In the genomic region with DNA sequence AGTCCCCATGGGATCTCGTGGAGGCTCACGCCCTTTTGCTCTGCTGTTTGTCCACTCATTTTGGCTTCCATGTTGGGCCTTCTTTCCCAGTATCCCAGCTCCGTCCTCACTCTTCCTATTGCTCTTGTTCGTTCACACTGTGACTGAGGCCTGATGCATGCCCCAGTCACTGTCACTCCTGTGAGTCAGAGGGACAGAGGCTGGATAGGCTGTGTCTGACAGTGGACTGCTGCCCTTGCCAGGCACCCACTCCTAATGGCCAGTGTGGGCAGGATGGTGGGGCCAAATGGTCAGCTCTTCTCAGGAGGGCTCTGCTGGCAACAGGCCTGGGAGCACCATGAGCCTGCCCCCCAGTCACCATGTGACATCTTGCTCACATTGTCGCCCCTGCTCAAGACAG, we compare ENCODE assay signal across 13 cellular contexts. TPM values are rescaled to one million over a fixed set of nuclear protein-coding genes. Genes with fewer than 3 reads are reported as not detected.
DNase-seq lines count a peak whose midpoint lies in the region; ATAC-seq and TF ChIP-seq lines count a peak whose summit lies in the region.
"Had no signal": no experiment of that assay in that cellular context is flagged by ENCODE, and none has a peak within 500 bp of the region (broad histone marks: within the 10 kb centered on the region; RNA-seq: fewer than 3 reads in every experiment).

No MANE protein-coding gene starts in this region.

- no peak for TF ChIP-seq EP300 in sigmoid colon (IDR thresholded peaks at IDR 0.05)

- intact Hi-C loops in sigmoid colon (cut with DNase I) = no loop called here

- H3K4me1 Mint-ChIP-seq in activated CD8-positive, alpha-beta T cell treated with anti-CD3 and anti-CD28 coated beads, Interleukin-2, amount 10 ng/mL, durations not matched to agents 7 days and 5 days (ENCODE audit: low read depth) = peaks cover 64% of the 10 kb centered on the region

- no peaks in the 10 kb centered on the region for H3K9me2 ChIP-seq in GM23248 (ENCODE audit: insufficient read depth)

- peak overlapping the region; percentile 79 for H3K27ac Mint-ChIP-seq in activated CD8-positive, alpha-beta T cell treated with anti-CD3 and anti-CD28 coated beads, Interleukin-2, amount 10 ng/mL, durations not matched to agents 7 days and 5 days

- H3K27ac ChIP-seq in BLaER1 treated with 17β-estradiol and CSF1 and Interleukin-3, amounts not matched to agents 10 nM and 100 nM = peak overlapping the region in 4 of 11 experiments; percentile 9 to 54 (median 40); a peak in 5 of 22 replicates
- H3K27ac ChIP-seq in GM23248 (no peak overlapping the region), sigmoid colon (no peak overlapping the region)
- H3K27ac ChIP-seq: C4-2B, left lung, Peyer's patch had no signal

- H3K9me3 ChIP-seq in BLaER1 treated with 17β-estradiol and CSF1 and Interleukin-3, amounts not matched to agents 10 nM and 100 nM (replicated peaks in 1 of 11) = no peaks in the 10 kb centered on the region
- no peaks in the 10 kb centered on the region for H3K9me3 ChIP-seq in GM23248 (ENCODE audit: low read depth)
- H3K9me3 ChIP-seq in sigmoid colon = no peaks in the 10 kb centered on the region
- no peaks in the 10 kb centered on the region for H3K9me3 ChIP-seq in HAP-1
- H3K9me3 ChIP-seq: left lung, Peyer's patch had no signal

- peak overlapping the region; percentile 48 for H3K4me3 Mint-ChIP-seq in activated CD8-positive, alpha-beta T cell treated with anti-CD3 and anti-CD28 coated beads, Interleukin-2, amount 10 ng/mL, durations not matched to agents 7 days and 5 days

- no peak for TF ChIP-seq POLR2A in sigmoid colon (IDR thresholded peaks at IDR 0.05)

- no peak overlapping the region for H3K4me3 ChIP-seq in BLaER1 treated with 17β-estradiol and CSF1 and Interleukin-3, amounts not matched to agents 10 nM and 100 nM
- no peak overlapping the region for H3K4me3 ChIP-seq in GM23248
- H3K4me3 ChIP-seq in sigmoid colon = no peak overlapping the region
- no peak overlapping the region for H3K4me3 ChIP-seq in HAP-1
- H3K4me3 ChIP-seq: K562, left lung, Peyer's patch had no signal

- CTCF ChIA-PET in activated CD8-positive, alpha-beta T cell treated with anti-CD3 and anti-CD28 coated beads, Interleukin-2, amount 10 ng/mL, durations not matched to agents 7 days and 5 days (lab: Charles Lee) = interaction anchor here (0.5 to 5.4 kb wide), 62 partner anchors 8 to 619 kb away, joined by 3 to 72 read pairs (median 5); a partner anchor contains a TSS

- H3K4me1 ChIP-seq in BLaER1 treated with 17β-estradiol and CSF1 and Interleukin-3, amounts not matched to agents 10 nM and 100 nM = peaks cover 12 to 41% (median 29%) of the 10 kb centered on the region in 10 experiments; a peak in 19 of 20 replicates
- no peaks in the 10 kb centered on the region for H3K4me1 ChIP-seq in GM23248 (ENCODE audit: insufficient read depth)
- no peaks in the 10 kb centered on the region for H3K4me1 ChIP-seq in sigmoid colon
- no peaks in the 10 kb centered on the region for H3K4me1 ChIP-seq in HAP-1
- H3K4me1 ChIP-seq: left lung, Peyer's patch had no signal

- H4K20me1 ChIP-seq in BLaER1 treated with 17β-estradiol and CSF1 and Interleukin-3, amounts not matched to agents 10 nM and 100 nM = peaks cover 0 to 10% (median 0%) of the 10 kb centered on the region in 11 experiments; a peak in 3 of 22 replicates
- H4K20me1 ChIP-seq in GM23248 (ENCODE audit: insufficient read depth) = no peaks in the 10 kb centered on the region

- no peak overlapping the region; the same call in 1 of the 2 replicates for H2AFZ ChIP-seq in GM23248

- in situ Hi-C loops in GM23248 (cut with MboI) (no loop called here), HAP-1 (cut with MboI; ENCODE audit: low sequenced_read_pairs) (no loop called here)

- POLR2A ChIA-PET in activated CD8-positive, alpha-beta T cell treated with anti-CD3 and anti-CD28 coated beads, Interleukin-2, amount 10 ng/mL, durations not matched to agents 7 days and 5 days (lab: Charles Lee) = interaction anchor here (0.6 to 1.4 kb wide), 8 partner anchors 11 to 262 kb away, joined by 3 to 4 read pairs (median 3); no protein-coding TSS in a partner anchor

- DNase-seq in GM23248 (peak; percentile 80), hepatic stellate cell (ENCODE audit: low spot score) (peak; percentile 22), NCI-H2029 treated with DMSO at 0.1 percent for 48 hours (lab: John Stamatoyannopoulos, UW) (no peak), sigmoid colon (no peak), HAP-1 (ENCODE audit: low spot score in 2 of 2) (no peak)
- peak; percentile 47 for DNase-seq in activated CD8-positive, alpha-beta T cell treated with anti-CD3 and anti-CD28 coated beads, Interleukin-2, amount 10 ng/mL, durations not matched to agents 7 days and 5 days
- DNase-seq: activated gamma-delta T cell, left lung had no signal

- 58 to 62% methylated on average over 5 of the region's 5 CpGs for WGBS in GM23248 (ENCODE audit: low coverage in 1 of 2, low lambda C conversion rate in 2 of 2, missing lambda C conversion rate in 2 of 2), 2 experiments
- WGBS in sigmoid colon, 2 donors = 88 to 95% methylated on average over 5 of the region's 5 CpGs

- H3K4me2 ChIP-seq in BLaER1 treated with 17β-estradiol and CSF1 and Interleukin-3, amounts not matched to agents 10 nM and 100 nM = peak overlapping the region; percentile 7 to 57 (median 37); a peak in 16 of 22 replicates
- H3K4me2 ChIP-seq in GM23248 (ENCODE audit: unreplicated experiment) = no peak overlapping the region

- H3K27me3 ChIP-seq in BLaER1 treated with 17β-estradiol and CSF1 and Interleukin-3, amounts not matched to agents 10 nM and 100 nM = no peaks in the 10 kb centered on the region
- no peaks in the 10 kb centered on the region for H3K27me3 ChIP-seq in GM23248 (replicated peaks; ENCODE audit: insufficient read depth)
- H3K27me3 ChIP-seq in sigmoid colon = no peaks in the 10 kb centered on the region
- no peaks in the 10 kb centered on the region for H3K27me3 ChIP-seq in HAP-1 (ENCODE audit: low read depth)
- H3K27me3 ChIP-seq: left lung, Peyer's patch had no signal

- H3K27me3 Mint-ChIP-seq in activated CD8-positive, alpha-beta T cell treated with anti-CD3 and anti-CD28 coated beads, Interleukin-2, amount 10 ng/mL, durations not matched to agents 7 days and 5 days (ENCODE audit: low read depth) = no peaks in the 10 kb centered on the region

- ATAC-seq in activated CD8-positive, alpha-beta T cell treated with anti-CD3 and anti-CD28 coated beads, Interleukin-2, amount 10 ng/mL, durations not matched to agents 7 days and 5 days = peak; percentile 52
- ATAC-seq in GM21381 (IDR thresholded peaks at IDR 0.05; ENCODE audit: unreplicated experiment) = no peak

- H3K9me3 Mint-ChIP-seq in activated CD8-positive, alpha-beta T cell treated with anti-CD3 and anti-CD28 coated beads, Interleukin-2, amount 10 ng/mL, durations not matched to agents 7 days and 5 days (ENCODE audit: insufficient read depth) = no peaks in the 10 kb centered on the region

- peak overlapping the region in 4 of 11 experiments; percentile 3 to 47 (median 26); a peak in 2 of 22 replicates for H3K9ac ChIP-seq in BLaER1 treated with 17β-estradiol and CSF1 and Interleukin-3, amounts not matched to agents 10 nM and 100 nM
- H3K9ac ChIP-seq in GM23248 = no peak overlapping the region

- no peaks in the 10 kb centered on the region for H3F3A ChIP-seq in GM23248 (ENCODE audit: insufficient read depth)

- H3K79me2 ChIP-seq in GM23248 (ENCODE audit: insufficient read depth) = no peaks in the 10 kb centered on the region

- peaks cover 31 to 92% (median 62%) of the 10 kb centered on the region in 11 experiments; a peak in 21 of 22 replicates for H3K36me3 ChIP-seq in BLaER1 treated with 17β-estradiol and CSF1 and Interleukin-3, amounts not matched to agents 10 nM and 100 nM
- 0 out of 2 replicates have a peak, but pooled peaks cover 5% of the 10 kb centered on the region for H3K36me3 ChIP-seq in GM23248 (ENCODE audit: low read depth)
- peaks cover 16 to 93% (median 54%) of the 10 kb centered on the region in 4 donors for H3K36me3 ChIP-seq in sigmoid colon
- H3K36me3 ChIP-seq in HAP-1 (replicated peaks) = peaks cover 31% of the 10 kb centered on the region

- peaks cover 55% of the 10 kb centered on the region for H3K36me3 Mint-ChIP-seq in activated CD8-positive, alpha-beta T cell treated with anti-CD3 and anti-CD28 coated beads, Interleukin-2, amount 10 ng/mL, durations not matched to agents 7 days and 5 days (ENCODE audit: low read depth)

- TF ChIP-seq CTCF in sigmoid colon (IDR thresholded peaks at IDR 0.05) = no peak

RNA-seq across cellular contexts. Expression of a gene that starts 40.0 kb away (rescaled TPM):
- total RNA-seq in GM23248 (2014; rRNA removed; shearing (Covaris generic)) = 4.0 and 4.5 TPM in 2 replicates
- 30.1 and 30.8 TPM in 2 replicates for polyA plus RNA-seq in GM23248 (2016; fragmentation: Nextera tagmentation; extraction: Ambion mirVana)
- 10 to 100 TPM; 52.8 to 53.7 TPM for total RNA-seq in activated CD8-positive, alpha-beta T cell treated with anti-CD3 and anti-CD28 coated beads, Interleukin-2, amount 10 ng/mL, durations not matched to agents 7 days and 5 days
- total RNA-seq in sigmoid colon = 100 to 1,000 TPM in 1 of 4 donors, 10 to 100 TPM in 3; 46.6 to 119 (median 65.0) TPM
- polyA plus RNA-seq in sigmoid colon = 100 to 1,000 TPM in 2 of 3 donors, 10 to 100 TPM in 1; 99.6 to 229 (median 117) TPM

Comparison
In these comparisons a context has a peak if more than half of its experiments do, and no peak if none do; other contexts are left out.
1. DNase-seq: peak in GM23248 (single experiment), activated CD8-positive, alpha-beta T cell treated with anti-CD3 and anti-CD28 coated beads, Interleukin-2, amount 10 ng/mL, durations not matched to agents 7 days and 5 days (single experiment) and hepatic stellate cell (single experiment); none in NCI-H2029 treated with DMSO at 0.1 percent for 48 hours (single experiment), sigmoid colon (single experiment) and HAP-1 (0 of 2).